9 cellular contexts compared by ENCODE assay signal in the genomic region with DNA sequence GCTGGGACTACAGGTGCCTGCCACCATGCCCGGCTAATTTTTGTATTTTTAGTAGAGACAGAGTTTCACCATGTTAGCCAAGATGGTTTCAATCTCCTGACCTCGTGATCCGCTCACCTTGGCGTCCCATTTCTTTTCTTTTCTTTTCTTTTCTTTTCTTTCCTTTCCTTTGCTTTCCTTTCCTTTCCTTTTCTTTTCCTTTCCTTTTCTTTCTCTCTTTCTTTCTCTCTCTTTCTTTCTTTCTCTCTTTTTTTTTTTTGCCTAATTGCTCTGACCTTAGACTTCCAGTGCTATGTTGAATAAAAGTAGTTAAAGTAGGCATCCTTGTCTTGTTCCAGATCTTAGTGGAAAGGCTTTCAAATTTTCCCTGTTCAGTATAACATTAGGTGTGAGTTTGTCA. TPM values are rescaled to one million over a fixed set of nuclear protein-coding genes. Genes with fewer than 3 reads are reported as not detected.
"Had no signal": no experiment of that assay in that cellular context is flagged by ENCODE, and none has a peak within 500 bp of the region (broad histone marks: within the 10 kb centered on the region; RNA-seq: fewer than 3 reads in every experiment).

No MANE protein-coding gene starts in this region.

- H3K4me2 ChIP-seq: KMS-11 had no signal

- ATAC-seq: HepG2 had no signal

- H3K27ac ChIP-seq: HL-60, KMS-11 had no signal

- H3K9ac ChIP-seq: KMS-11 had no signal

- DNase-seq: IMR-90, KBM-7, KG1 had no signal

- FAIRE-seq: HepG2 had no signal

RNA-seq across cellular contexts. Expression of a gene that starts 41.0 kb away (rescaled TPM):
- total RNA-seq: HT-29, HT1080 had no signal
- polyA plus RNA-seq: HepG2, IgD-negative memory B cell had no signal
